In the genomic region with DNA sequence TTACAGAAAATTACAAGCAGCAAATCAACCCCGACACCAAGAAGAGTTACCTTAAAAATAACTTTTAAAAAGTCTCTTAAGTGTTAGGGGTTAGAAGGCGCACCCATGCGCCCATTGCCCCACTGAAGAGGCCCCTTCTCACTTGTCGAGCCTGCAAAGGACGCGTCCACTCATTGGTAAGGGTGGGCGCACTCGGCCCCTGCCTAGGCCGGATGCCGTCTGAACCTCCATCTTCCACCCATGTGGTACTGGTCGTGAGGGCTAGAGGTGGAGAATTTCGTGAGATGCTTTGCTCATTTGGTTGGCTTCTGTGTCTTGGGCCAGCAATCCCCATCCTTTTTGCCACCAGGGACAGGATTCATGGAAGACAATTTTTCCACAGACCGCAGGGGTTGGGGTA, we compare ENCODE assay signal across 24 cellular contexts. TPM values are rescaled to one million over a fixed set of nuclear protein-coding genes. Genes with fewer than 3 reads are reported as not detected.
DNase-seq lines count a peak whose midpoint lies in the region; TF ChIP-seq lines count a peak whose summit lies in the region.
"Had no signal": no experiment of that assay in that cellular context is flagged by ENCODE, and none has a peak within 500 bp of the region (broad histone marks: within the 10 kb centered on the region; RNA-seq: fewer than 3 reads in every experiment).

No MANE protein-coding gene starts in this region.

- no peak overlapping the region for H3K27ac ChIP-seq in left ventricle myocardium inferior (replicated peaks)
- no peak overlapping the region for H3K27ac ChIP-seq in neural progenitor cell
- H3K27ac ChIP-seq: C4-2B, KMS-11 had no signal

- no peak for TF ChIP-seq CTCF in left ventricle myocardium inferior (IDR thresholded peaks at IDR 0.05; ENCODE audit: borderline replicate concordance)
- no peak for TF ChIP-seq CTCF in brain (conservative IDR thresholded peaks at IDR 0.05)
- TF ChIP-seq CTCF in neural progenitor cell (IDR thresholded peaks at IDR 0.05): no peak
- TF ChIP-seq CTCF in type B pancreatic cell (conservative IDR thresholded peaks at IDR 0.05): no peak

- no peak overlapping the region for H2AFZ ChIP-seq in neural progenitor cell (replicated peaks)

- intact Hi-C loops in cardiac septum (cut with DNase I): no loop called here
- intact Hi-C loops in left ventricle myocardium inferior (cut with micrococcal nuclease): no loop called here

- H3K79me2 ChIP-seq in neural progenitor cell (ENCODE audit: low read depth): no peaks in the 10 kb centered on the region

- DNase-seq in cardiac septum (ENCODE audit: low spot score) (peak; percentile 29), left ventricle myocardium inferior (no peak), neural progenitor cell (ENCODE audit: low spot score) (no peak), type B pancreatic cell (ENCODE audit: extremely low spot score, unreplicated experiment) (no peak), ureter (ENCODE audit: low spot score) (no peak), NCI-H2081 (lab: John Stamatoyannopoulos, UW) (no peak)
- DNase-seq in stimulated activated CD4-positive, alpha-beta T cell treated with anti-CD3 and anti-CD28 coated beads, Interleukin-2, amount 100 ng/mL, for 48 hours: no peak
- DNase-seq: DMS53; GDM1; IMR-90; NCI-H1092 treated with DMSO at 0.1 percent for 48 hours; NCI-H1436 treated with DMSO at 0.1 percent for 48 hours; NCI-H1930; NCI-H226; NCI-H510A treated with DMSO at 0.1 percent for 48 hours; NCI-H774; NK-92 treated with Interleukin-12 subunit alpha and Interleukin-12 subunit beta, amount 100 ng/mL, for 24 hours; Right ventricle myocardium superior had no signal

- peaks cover 25% of the 10 kb centered on the region for H3F3A ChIP-seq in neural progenitor cell (ENCODE audit: low read depth)

- H3K4me1 ChIP-seq in left ventricle myocardium inferior (peaks cover 8% of the 10 kb centered on the region), neural progenitor cell (no peaks in the 10 kb centered on the region)

- H3K4me2 ChIP-seq in neural progenitor cell: no peak overlapping the region
- H3K4me2 ChIP-seq: KMS-11 had no signal

- H3K4me3 ChIP-seq in left ventricle myocardium inferior: no peak overlapping the region
- H3K4me3 ChIP-seq in neural progenitor cell: no peak overlapping the region

- H3K9me3 ChIP-seq in left ventricle myocardium inferior (replicated peaks): no peaks in the 10 kb centered on the region
- H3K9me3 ChIP-seq in neural progenitor cell (ENCODE audit: low read depth): no peaks in the 10 kb centered on the region

- peaks cover 31% of the 10 kb centered on the region for H3K27me3 ChIP-seq in left ventricle myocardium inferior (ENCODE audit: low read depth)
- no peaks in the 10 kb centered on the region for H3K27me3 ChIP-seq in neural progenitor cell

- H3K27me3 Mint-ChIP-seq in brain (peaks cover 2% of the 10 kb centered on the region), neural progenitor cell (ENCODE audit: insufficient read depth, low read depth) (peaks cover 11% of the 10 kb centered on the region), type B pancreatic cell (no peaks in the 10 kb centered on the region)

- H3K4me3 Mint-ChIP-seq in brain: no peak overlapping the region
- H3K4me3 Mint-ChIP-seq in neural progenitor cell: no peak overlapping the region
- H3K4me3 Mint-ChIP-seq in type B pancreatic cell: no peak overlapping the region

- H3K9me3 Mint-ChIP-seq in brain: peaks cover 0 to 3% (median 0%) of the 10 kb centered on the region in 5 experiments
- H3K9me3 Mint-ChIP-seq in neural progenitor cell: peaks cover 8% of the 10 kb centered on the region
- no peaks in the 10 kb centered on the region for H3K9me3 Mint-ChIP-seq in type B pancreatic cell

- no peaks in the 10 kb centered on the region for H3K36me3 ChIP-seq in left ventricle myocardium inferior
- H3K36me3 ChIP-seq in neural progenitor cell: no peaks in the 10 kb centered on the region

- no peaks in the 10 kb centered on the region for H4K20me1 ChIP-seq in neural progenitor cell (ENCODE audit: low read depth)

- H3K9ac ChIP-seq in neural progenitor cell: no peak overlapping the region
- H3K9ac ChIP-seq: KMS-11 had no signal

- H3K36me3 Mint-ChIP-seq in brain: peaks cover 7% of the 10 kb centered on the region
- peaks cover 18% of the 10 kb centered on the region for H3K36me3 Mint-ChIP-seq in neural progenitor cell
- H3K36me3 Mint-ChIP-seq in type B pancreatic cell: peaks cover 10% of the 10 kb centered on the region

- H3K27ac Mint-ChIP-seq in brain (peak overlapping the region in 3 of 5 experiments; percentile 70 to 85 (median 75)), neural progenitor cell (peak overlapping the region; percentile 76), type B pancreatic cell (peak overlapping the region; percentile 19)

- H3K4me1 Mint-ChIP-seq in brain (peaks cover 30% of the 10 kb centered on the region), neural progenitor cell (peaks cover 14% of the 10 kb centered on the region), type B pancreatic cell (ENCODE audit: unreplicated experiment) (peaks cover 4% of the 10 kb centered on the region)

RNA-seq across cellular contexts. Expression of gene LRRC14B, which starts 27.5 kb away (rescaled TPM):
- total RNA-seq in cardiac septum (8.5 TPM), left ventricle myocardium inferior (93.4 TPM), neural progenitor cell (ENCODE audit: low replicate concordance) (not detected in 2 replicates), type B pancreatic cell (ENCODE audit: low replicate concordance) (not detected in 2 replicates), ureter (not detected)
- 0.68 TPM for polyA plus RNA-seq in brain (ENCODE audit: insufficient read depth, low read depth, low replicate concordance)
- total RNA-seq: A172, H4, IMR-90 had no signal
- polyA plus RNA-seq: AG04450, IMR-90 had no signal

RNA-seq across cellular contexts. Expression of gene CCDC127, which starts 54.1 kb away (rescaled TPM):
- 9.6 TPM for total RNA-seq in cardiac septum
- 7.9 TPM for total RNA-seq in left ventricle myocardium inferior
- polyA plus RNA-seq in brain (ENCODE audit: insufficient read depth, low read depth, low replicate concordance): 7.5 TPM
- 7.0 TPM in 2 replicates for total RNA-seq in neural progenitor cell (ENCODE audit: low replicate concordance)
- 6.0 and 10.8 TPM in 2 replicates for total RNA-seq in type B pancreatic cell (ENCODE audit: low replicate concordance)
- total RNA-seq in ureter: 3.6 TPM

RNA-seq across cellular contexts. Expression of gene SDHA, which starts 54.3 kb away (rescaled TPM):
- total RNA-seq in cardiac septum: 580 TPM
- 757 TPM for total RNA-seq in left ventricle myocardium inferior
- 172 TPM for polyA plus RNA-seq in brain (ENCODE audit: insufficient read depth, low read depth, low replicate concordance)
- total RNA-seq in neural progenitor cell (ENCODE audit: low replicate concordance): 47.1 and 48.5 TPM in 2 replicates
- total RNA-seq in type B pancreatic cell (ENCODE audit: low replicate concordance): 143 and 179 TPM in 2 replicates
- total RNA-seq in ureter: 98.2 TPM

Comparison
In these comparisons a context has a peak if more than half of its experiments do, and no peak if none do; other contexts are left out.
1. H3K27ac Mint-ChIP-seq: peak in every context shown above with its lines; median percentile 76 in neural progenitor cell; 75 in brain; 19 in type B pancreatic cell.